1 cellular context compared by ENCODE assay signal in genomic region chr19:46714523-46715106, GRCh38.
A peak's percentile ranks its signal among the peaks of the same experiment; 100 is the strongest.
TF ChIP-seq lines count a peak whose summit lies in the region.

No MANE protein-coding gene starts in this region.

TF ChIP-seq in HepG2, 621 proteins besides CTCF, POLR2A, EP300 and RAD21 (continues in another document):
- no peak for TF ChIP-seq ZNF883 (CRISPR knock-in tag; IDR thresholded peaks at IDR 0.05; ENCODE audit: not compliant biosample characterization)
- no peak for TF ChIP-seq KMT2A (CRISPR knock-in tag; IDR thresholded peaks at IDR 0.05)
- no peak for TF ChIP-seq ZSCAN25 (CRISPR knock-in tag; IDR thresholded peaks at IDR 0.05)
- TF ChIP-seq ZNF18 (CRISPR knock-in tag; IDR thresholded peaks at IDR 0.05; ENCODE audit: insufficient replicate concordance), result peak; percentile 18
- 0 out of 2 replicates have a peak, but pooled peaks have one; percentile 10 for TF ChIP-seq HOXA3 (CRISPR knock-in tag; IDR thresholded peaks at IDR 0.05)
- TF ChIP-seq ZNF569 (CRISPR knock-in tag; IDR thresholded peaks at IDR 0.05; ENCODE audit: borderline replicate concordance), result 0 out of 2 replicates have a peak, but pooled peaks have one; percentile 48
- no peak for TF ChIP-seq EEA1 (CRISPR knock-in tag; IDR thresholded peaks at IDR 0.05; ENCODE audit: borderline replicate concordance)
- TF ChIP-seq ZNF570 (CRISPR knock-in tag; IDR thresholded peaks at IDR 0.05; ENCODE audit: borderline replicate concordance), result no peak
- peak; percentile 65 for TF ChIP-seq ASH2L (IDR thresholded peaks at IDR 0.05; ENCODE audit: insufficient read length, low read depth, low read length)
- no peak for TF ChIP-seq ZNF142 (CRISPR knock-in tag; IDR thresholded peaks at IDR 0.05)
- TF ChIP-seq ZEB1 (IDR thresholded peaks at IDR 0.05; ENCODE audit: insufficient replicate concordance, low read depth), result peak; percentile 11
- no peak for TF ChIP-seq THRA (CRISPR knock-in tag; IDR thresholded peaks at IDR 0.05; ENCODE audit: borderline replicate concordance)
- no peak for TF ChIP-seq ZNF589 (CRISPR knock-in tag; conservative IDR thresholded peaks at IDR 0.05)
- 0 out of 2 replicates have a peak, but pooled peaks have one; percentile 19 for TF ChIP-seq ZNF232 (CRISPR knock-in tag; IDR thresholded peaks at IDR 0.05; ENCODE audit: borderline replicate concordance)
- no peak for TF ChIP-seq U2AF2 (IDR thresholded peaks at IDR 0.05; ENCODE audit: low read depth, low read length)
- TF ChIP-seq ELF4 (CRISPR knock-in tag; IDR thresholded peaks at IDR 0.05; ENCODE audit: borderline replicate concordance), result 0 out of 2 replicates have a peak, but pooled peaks have one; percentile 16
- TF ChIP-seq EHMT2 (IDR thresholded peaks at IDR 0.05; ENCODE audit: borderline replicate concordance, low read depth, low read length), result no peak
- TF ChIP-seq HBP1 (CRISPR knock-in tag; IDR thresholded peaks at IDR 0.05; ENCODE audit: low read depth), result 0 out of 2 replicates have a peak, but pooled peaks have one; percentile 17
- TF ChIP-seq ZNF264 (CRISPR knock-in tag; IDR thresholded peaks at IDR 0.05), result peak; percentile 75
- no peak for TF ChIP-seq HNRNPH1 (optimal IDR thresholded peaks at IDR 0.05; ENCODE audit: low read depth, low read length)
- TF ChIP-seq ZNF143 (CRISPR knock-in tag; IDR thresholded peaks at IDR 0.05), result no peak
- peak; percentile 98 for TF ChIP-seq IRF1 (CRISPR knock-in tag; IDR thresholded peaks at IDR 0.05; ENCODE audit: low read depth)
- 0 out of 2 replicates have a peak, but pooled peaks have one; percentile 3 for TF ChIP-seq ARID4A (CRISPR knock-in tag; IDR thresholded peaks at IDR 0.05; ENCODE audit: borderline replicate concordance)
- 0 out of 2 replicates have a peak, but pooled peaks have one; percentile 13 for TF ChIP-seq TFAP4 (IDR thresholded peaks at IDR 0.05; ENCODE audit: borderline replicate concordance, low read depth)
- TF ChIP-seq IRF2 (CRISPR knock-in tag; IDR thresholded peaks at IDR 0.05), result peak; percentile 99
- TF ChIP-seq HHEX (CRISPR knock-in tag; IDR thresholded peaks at IDR 0.05), result no peak
- TF ChIP-seq ZNF629 (CRISPR knock-in tag; conservative IDR thresholded peaks at IDR 0.05), result peak; percentile 48; the same call in 1 of the 2 replicates
- TF ChIP-seq ZBTB1 (CRISPR knock-in tag; IDR thresholded peaks at IDR 0.05; ENCODE audit: borderline replicate concordance), result no peak
- no peak for TF ChIP-seq ATF5 (CRISPR knock-in tag; IDR thresholded peaks at IDR 0.05; ENCODE audit: low read depth)
- TF ChIP-seq SNAPC2 (CRISPR knock-in tag; IDR thresholded peaks at IDR 0.05), result no peak
- TF ChIP-seq ZNF891 (CRISPR knock-in tag; IDR thresholded peaks at IDR 0.05), result 0 out of 2 replicates have a peak, but pooled peaks have one; percentile 31
- 0 out of 2 replicates have a peak, but pooled peaks have one; percentile 47 for TF ChIP-seq SRY (CRISPR knock-in tag; IDR thresholded peaks at IDR 0.05)
- no peak for TF ChIP-seq CBX5 (CRISPR knock-in tag; IDR thresholded peaks at IDR 0.05; ENCODE audit: borderline replicate concordance)
- TF ChIP-seq TCF7 (IDR thresholded peaks at IDR 0.05; ENCODE audit: low read depth), result no peak
- TF ChIP-seq ZNF280D (CRISPR knock-in tag; IDR thresholded peaks at IDR 0.05), result no peak
- TF ChIP-seq TEAD3 (CRISPR knock-in tag; optimal IDR thresholded peaks at IDR 0.05; ENCODE audit: borderline replicate concordance), result no peak
- TF ChIP-seq IRF9 (CRISPR knock-in tag; IDR thresholded peaks at IDR 0.05; ENCODE audit: borderline replicate concordance), result 0 out of 2 replicates have a peak, but pooled peaks have one; percentile 1
